Comparison of ENCODE assay signal across 22 cellular contexts in the genomic region with DNA sequence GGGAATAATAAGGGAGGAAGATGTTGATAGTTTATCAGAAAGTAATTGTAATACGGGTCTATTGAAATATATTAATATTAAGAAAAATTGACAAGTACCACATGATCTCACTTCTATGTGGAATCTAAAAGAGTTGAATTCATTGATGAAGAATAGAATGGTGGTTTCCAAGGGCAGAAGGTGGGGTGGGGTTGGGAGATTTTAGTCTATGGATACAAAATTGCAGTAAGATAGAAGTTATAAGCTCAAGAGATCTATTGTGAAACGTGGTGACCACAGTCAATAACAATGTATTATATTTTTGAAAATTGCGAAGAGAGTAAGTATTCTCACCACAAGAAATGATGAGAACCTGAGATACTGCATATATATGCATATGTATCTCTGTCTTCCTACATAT. TPM values are rescaled to one million over a fixed set of nuclear protein-coding genes. Genes with fewer than 3 reads are reported as not detected.
"Had no signal": no experiment of that assay in that cellular context is flagged by ENCODE, and none has a peak within 500 bp of the region (broad histone marks: within the 10 kb centered on the region; RNA-seq: fewer than 3 reads in every experiment).

No MANE protein-coding gene starts in this region.

- H3K4me1 Mint-ChIP-seq: naive thymus-derived CD4-positive, alpha-beta T cell; stimulated activated naive B cell treated with anti-CD40 and anti-IgM and Interleukin-4, amounts not matched to agents 10 μg/mL and 1 μg/mL and 100 μg/mL, for 72 hours; stimulated activated naive CD8-positive, alpha-beta T cell treated with anti-CD3 and anti-CD28 coated beads, Interleukin-15, amount 100 ng/mL, for 72 hours had no signal

- H3K9me3 Mint-ChIP-seq: endodermal cell; naive thymus-derived CD4-positive, alpha-beta T cell; stimulated activated naive B cell treated with anti-CD40 and anti-IgM and Interleukin-4, amounts not matched to agents 10 μg/mL and 1 μg/mL and 100 μg/mL, for 72 hours; stimulated activated naive CD8-positive, alpha-beta T cell treated with anti-CD3 and anti-CD28 coated beads, Interleukin-15, amount 100 ng/mL, for 72 hours had no signal

- H3K27ac Mint-ChIP-seq: endodermal cell; naive thymus-derived CD4-positive, alpha-beta T cell; stimulated activated naive B cell treated with anti-CD40 and anti-IgM and Interleukin-4, amounts not matched to agents 10 μg/mL and 1 μg/mL and 100 μg/mL, for 72 hours; stimulated activated naive CD8-positive, alpha-beta T cell treated with anti-CD3 and anti-CD28 coated beads, Interleukin-15, amount 100 ng/mL, for 72 hours had no signal

- DNase-seq: effector CD4-positive, alpha-beta T cell; endodermal cell; erythroblast; foreskin melanocyte; head of caudate nucleus; hypothalamus; kidney glomerular epithelial cell; mesendoderm; naive thymus-derived CD4-positive, alpha-beta T cell; posterior cingulate gyrus; stimulated activated CD4-positive, alpha-beta T cell treated with anti-CD3 and anti-CD28 coated beads, Interleukin-2, amount 100 ng/mL, for 24 hours; stimulated activated CD4-positive, alpha-beta T cell treated with anti-CD3 and anti-CD28 coated beads, Interleukin-4, amount 100 ng/mL, for 4 hours; stimulated activated naive B cell treated with anti-CD40 and anti-IgM and Interleukin-4, amounts not matched to agents 10 μg/mL and 1 μg/mL and 100 μg/mL, for 72 hours; stimulated activated naive CD8-positive, alpha-beta T cell treated with anti-CD3 and anti-CD28 coated beads, Interleukin-15, amount 100 ng/mL, for 72 hours; testis; upper lobe of right lung had no signal

- H3K27me3 ChIP-seq: neutrophil, testis, tibial nerve, upper lobe of right lung, vagina had no signal

- H3K4me3 ChIP-seq: coronary artery, testis, tibial nerve, upper lobe of right lung, vagina had no signal

- H3K4me3 Mint-ChIP-seq: endodermal cell; naive thymus-derived CD4-positive, alpha-beta T cell; stimulated activated naive B cell treated with anti-CD40 and anti-IgM and Interleukin-4, amounts not matched to agents 10 μg/mL and 1 μg/mL and 100 μg/mL, for 72 hours; stimulated activated naive CD8-positive, alpha-beta T cell treated with anti-CD3 and anti-CD28 coated beads, Interleukin-15, amount 100 ng/mL, for 72 hours had no signal

- ATAC-seq: naive thymus-derived CD4-positive, alpha-beta T cell; sciatic nerve; stimulated activated naive B cell treated with anti-CD40 and anti-IgM and Interleukin-4, amounts not matched to agents 10 μg/mL and 1 μg/mL and 100 μg/mL, for 72 hours; stimulated activated naive CD8-positive, alpha-beta T cell treated with anti-CD3 and anti-CD28 coated beads, Interleukin-15, amount 100 ng/mL, for 72 hours; upper lobe of right lung had no signal

- H3K9me3 ChIP-seq: neutrophil, testis, tibial nerve, upper lobe of right lung, vagina had no signal

- H3K27ac ChIP-seq: neutrophil, upper lobe of right lung had no signal

- H3K36me3 Mint-ChIP-seq: naive thymus-derived CD4-positive, alpha-beta T cell; stimulated activated naive B cell treated with anti-CD40 and anti-IgM and Interleukin-4, amounts not matched to agents 10 μg/mL and 1 μg/mL and 100 μg/mL, for 72 hours had no signal

- H3K4me1 ChIP-seq: testis, upper lobe of right lung, vagina had no signal

- H3K36me3 ChIP-seq: neutrophil had no signal

- H3K27me3 Mint-ChIP-seq: stimulated activated naive B cell treated with anti-CD40 and anti-IgM and Interleukin-4, amounts not matched to agents 10 μg/mL and 1 μg/mL and 100 μg/mL, for 72 hours had no signal

RNA-seq across cellular contexts. Expression of a gene that starts 38.9 kb away (rescaled TPM):
- total RNA-seq: dermis microvascular lymphatic vessel endothelial cell, endodermal cell had no signal
- polyA plus RNA-seq: naive thymus-derived CD4-positive, alpha-beta T cell had no signal
